Comparison of ENCODE assay signal across 9 cellular contexts in genomic region chr17:68235336-68235791, GRCh38. TPM values are rescaled to one million over a fixed set of nuclear protein-coding genes. Genes with fewer than 3 reads are reported as not detected.
DNase-seq lines count a peak whose midpoint lies in the region; ATAC-seq and TF ChIP-seq lines count a peak whose summit lies in the region.
"Not testable (repeated sequence)": the region's sequence is repeated elsewhere in the genome, so short reads cannot be mapped to it uniquely, and the experiment has no call there.
"Had no signal": no experiment of that assay in that cellular context is flagged by ENCODE, and none has a peak within 500 bp of the region (broad histone marks: within the 10 kb centered on the region; RNA-seq: fewer than 3 reads in every experiment).

No MANE protein-coding gene starts in this region.

- POLR2A ChIA-PET in CD4-positive, alpha-beta T cell (lab: Charles Lee); activated CD4-positive, alpha-beta T cell treated with anti-CD3 and anti-CD28 coated beads for 36 hours (lab: Charles Lee): not testable (repeated sequence)

- not testable (repeated sequence) for ATAC-seq in CD4-positive, alpha-beta T cell (ENCODE audit: poor library complexity); activated CD4-positive, alpha-beta T cell treated with anti-CD3 and anti-CD28 coated beads for 36 hours

- H3K9me3 Mint-ChIP-seq in CD4-positive, alpha-beta T cell; activated CD4-positive, alpha-beta T cell treated with anti-CD3 and anti-CD28 coated beads for 36 hours (ENCODE audit: low read depth); immature natural killer cell: not testable (repeated sequence)

- peaks cover 42% of the 10 kb centered on the region for H3K4me1 Mint-ChIP-seq in CD4-positive, alpha-beta T cell (ENCODE audit: low read depth)
- H3K4me1 Mint-ChIP-seq in activated CD4-positive, alpha-beta T cell treated with anti-CD3 and anti-CD28 coated beads for 36 hours, result peaks cover 57% of the 10 kb centered on the region
- peaks cover 79 to 86% of the 10 kb centered on the region in 2 donors for H3K4me1 Mint-ChIP-seq in immature natural killer cell

- not testable (repeated sequence) for H3K4me3 ChIP-seq in MG63, stomach

- 43 to 66% (median 54%) methylated on average over 10 to 11 of the region's 11 CpGs for WGBS in stomach, 5 donors

- intact Hi-C loops in CD4-positive, alpha-beta T cell (cut with DNase I, micrococcal nuclease); activated CD4-positive, alpha-beta T cell treated with anti-CD3 and anti-CD28 coated beads for 36 hours (cut with DNase I, micrococcal nuclease); stomach (cut with DNase I; ENCODE audit: low total_unique reads): not testable (repeated sequence)

- not testable (repeated sequence) for DNase-seq in CD4-positive, alpha-beta T cell; activated CD4-positive, alpha-beta T cell treated with anti-CD3 and anti-CD28 coated beads for 36 hours; epithelial cell of prostate (ENCODE audit: low read depth, low spot score); immature natural killer cell
- DNase-seq in MG63, result peak; percentile 26
- DNase-seq in amygdala (lab: John Stamatoyannopoulos, UW), result peak in 35 of 56 donors; percentile 18 to 83 (median 52)
- DNase-seq in nucleus accumbens (lab: John Stamatoyannopoulos, UW), result peak in 36 of 56 donors; percentile 14 to 80 (median 48)
- peak; percentile 41 for DNase-seq in stomach

- not testable (repeated sequence) for H3K27me3 ChIP-seq in CD4-positive, alpha-beta T cell (ENCODE audit: control insufficient read depth, insufficient read depth, low read length); MG63; stomach

- not testable (repeated sequence) for TF ChIP-seq POLR2A in stomach (IDR thresholded peaks at IDR 0.05)

- TF ChIP-seq EP300 in stomach (IDR thresholded peaks at IDR 0.05), result not testable (repeated sequence)

- not testable (repeated sequence) for H3K36me3 ChIP-seq in MG63, stomach

- CTCF ChIA-PET in CD4-positive, alpha-beta T cell (lab: Charles Lee), result interaction anchor here (0.9 to 1.3 kb wide), 2 partner anchors 13 to 35 kb away, joined by 3 read pairs; no protein-coding TSS in a partner anchor
- CTCF ChIA-PET in activated CD4-positive, alpha-beta T cell treated with anti-CD3 and anti-CD28 coated beads for 36 hours (lab: Charles Lee), result not testable (repeated sequence)

- H3K4me3 Mint-ChIP-seq in CD4-positive, alpha-beta T cell; activated CD4-positive, alpha-beta T cell treated with anti-CD3 and anti-CD28 coated beads for 36 hours: not testable (repeated sequence)
- peak overlapping the region; percentile 79 to 86 (median 83) for H3K4me3 Mint-ChIP-seq in immature natural killer cell

- peak overlapping the region; percentile 73 for H3K27ac Mint-ChIP-seq in CD4-positive, alpha-beta T cell
- peak overlapping the region; percentile 67 for H3K27ac Mint-ChIP-seq in activated CD4-positive, alpha-beta T cell treated with anti-CD3 and anti-CD28 coated beads for 36 hours
- H3K27ac Mint-ChIP-seq in immature natural killer cell, result peak overlapping the region; percentile 98 to 100 (median 99)

- H3K9me3 ChIP-seq in CD4-positive, alpha-beta T cell (ENCODE audit: control insufficient read depth, low read length); MG63; stomach: not testable (repeated sequence)

- not testable (repeated sequence) for H3K36me3 Mint-ChIP-seq in CD4-positive, alpha-beta T cell (ENCODE audit: low read depth); activated CD4-positive, alpha-beta T cell treated with anti-CD3 and anti-CD28 coated beads for 36 hours (ENCODE audit: low read depth); immature natural killer cell

- TF ChIP-seq CTCF in CD4-positive, alpha-beta T cell (IDR thresholded peaks at IDR 0.05); stomach (IDR thresholded peaks at IDR 0.05): not testable (repeated sequence)

- H3K27ac ChIP-seq in CD4-positive, alpha-beta T cell (ENCODE audit: low read depth, low read length), result peak overlapping the region; percentile 29
- H3K27ac ChIP-seq in epithelial cell of prostate (peak overlapping the region; percentile 42), stomach (peak overlapping the region; percentile 54 to 85 (median 79))

- not testable (repeated sequence) for H3K27me3 Mint-ChIP-seq in CD4-positive, alpha-beta T cell; activated CD4-positive, alpha-beta T cell treated with anti-CD3 and anti-CD28 coated beads for 36 hours
- peaks cover 17 to 27% (median 24%) of the 10 kb centered on the region in 3 donors for H3K27me3 Mint-ChIP-seq in immature natural killer cell (ENCODE audit: low read depth in 3 of 3)

- H3K4me1 ChIP-seq in stomach, result peaks cover 0 to 38% (median 11%) of the 10 kb centered on the region in 4 donors

RNA-seq across cellular contexts. Expression of gene AMZ2, which starts 12.5 kb away (rescaled TPM):
- 10 to 100 TPM; 63.0 to 64.9 TPM for total RNA-seq in CD4-positive, alpha-beta T cell
- 174 and 187 TPM in 2 replicates for total RNA-seq in MG63 (2014; rRNA removed; shearing (Covaris generic); ENCODE audit: low replicate concordance)
- total RNA-seq in activated CD4-positive, alpha-beta T cell treated with anti-CD3 and anti-CD28 coated beads for 36 hours, result 100 to 1,000 TPM; 119 to 150 TPM
- polyA plus RNA-seq in immature natural killer cell (100 to 1,000 TPM; 146 to 193 (median 169) TPM), stomach (10 to 100 TPM; 46.3 to 61.7 (median 47.7) TPM)
- total RNA-seq in stomach, result 10 to 100 TPM in 4 of 5 donors, 1 to 10 TPM in 1; 1.2 to 73.2 (median 30.7) TPM

RNA-seq across cellular contexts. Expression of gene SLC16A6, which starts 55.6 kb away (rescaled TPM):
- 1 to 10 TPM; 7.7 to 9.5 TPM for total RNA-seq in CD4-positive, alpha-beta T cell
- total RNA-seq in MG63 (2014; rRNA removed; shearing (Covaris generic); ENCODE audit: low replicate concordance), result 0.79 and 1.9 TPM in 2 replicates
- total RNA-seq in activated CD4-positive, alpha-beta T cell treated with anti-CD3 and anti-CD28 coated beads for 36 hours, result 1 to 10 TPM; 2.9 to 3.2 TPM
- polyA plus RNA-seq in immature natural killer cell (1 to 10 TPM in 2 of 3 donors, under 1 TPM in 1; 0.88 to 4.8 (median 3.5) TPM), stomach (under 1 TPM in 2 of 3 donors, not detected in 1; 0.37 to 0.80 TPM)
- total RNA-seq in stomach, result under 1 TPM in 1 of 5 donors, not detected in 4; 0.92 TPM
- total RNA-seq: GM23338 had no signal
- polyA plus RNA-seq: GM23338 had no signal

RNA-seq across cellular contexts. Expression of gene ARSG, which starts 55.9 kb away (rescaled TPM):
- total RNA-seq in CD4-positive, alpha-beta T cell, result 10 to 100 TPM; 13.8 to 16.0 TPM
- total RNA-seq in MG63 (2014; rRNA removed; shearing (Covaris generic); ENCODE audit: low replicate concordance), result 2.3 and 3.0 TPM in 2 replicates
- total RNA-seq in activated CD4-positive, alpha-beta T cell treated with anti-CD3 and anti-CD28 coated beads for 36 hours, result 10 to 100 TPM in 1 of 2 experiments, 1 to 10 TPM in 1; 7.8 to 10.9 TPM
- polyA plus RNA-seq in immature natural killer cell (10 to 100 TPM; 15.0 to 18.7 (median 15.3) TPM), stomach (1 to 10 TPM in 2 of 3 donors, under 1 TPM in 1; 0.56 to 1.7 (median 1.1) TPM)
- total RNA-seq in stomach, result 10 to 100 TPM in 2 of 5 donors, 1 to 10 TPM in 2, under 1 TPM in 1; 0.45 to 74.7 (median 7.5) TPM

Comparison
In these comparisons a context has a peak if more than half of its experiments do, and no peak if none do; other contexts are left out.
1. H3K27ac ChIP-seq: peak in every context shown above with its lines; median percentile 79 in stomach; 42 in epithelial cell of prostate; 29 in CD4-positive, alpha-beta T cell.